ENCODE assay signal across 8 cellular contexts in the genomic region with DNA sequence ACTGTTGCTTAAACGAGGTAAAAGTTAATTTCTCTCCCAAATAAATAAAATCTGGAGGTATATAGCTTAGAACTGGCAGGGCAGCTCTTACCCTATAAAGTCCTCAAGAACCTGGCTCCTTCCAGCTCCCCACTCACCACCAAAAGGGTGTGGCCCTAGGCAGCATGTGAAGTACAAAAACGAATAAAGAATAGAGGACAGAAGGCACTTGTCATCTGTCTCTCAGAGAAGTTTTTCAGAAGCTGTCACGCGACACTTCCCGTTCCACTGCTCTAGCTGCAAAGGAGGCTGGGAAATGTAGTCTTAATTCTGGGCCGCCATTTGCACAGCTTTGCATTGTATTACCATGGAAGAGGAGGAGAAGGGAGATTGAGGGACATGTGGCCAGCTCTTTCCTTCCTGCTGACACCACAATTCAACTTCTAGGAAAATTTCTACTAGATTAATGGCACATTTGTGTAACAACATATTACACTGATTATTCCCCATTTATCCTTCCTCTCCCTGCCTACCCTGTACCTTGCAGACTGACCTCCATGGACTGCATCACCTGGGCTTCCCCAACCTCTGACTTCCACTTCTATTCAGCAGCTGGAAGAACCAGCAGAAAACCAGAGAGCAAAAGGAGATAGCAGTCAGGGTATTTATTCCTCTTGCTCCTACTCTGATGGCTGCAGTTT.
DNase-seq lines count a peak whose midpoint lies in the region; ATAC-seq and TF ChIP-seq lines count a peak whose summit lies in the region.

No MANE protein-coding gene starts in this region.

- no peaks in the 10 kb centered on the region for H3K4me1 ChIP-seq in Peyer's patch
- peaks cover 11% of the 10 kb centered on the region for H3K4me1 ChIP-seq in thymus (ENCODE audit: control insufficient read depth, insufficient read depth, low read length)

- H3K9me3 Mint-ChIP-seq in activated T-helper 1 cell treated with anti-CD3 and anti-CD28 coated beads, Interleukin-12 subunit alpha, Interleukin-12 subunit beta, Interleukin-2, Interleukin-4 antibody, amounts not matched to agents 30 ng/mL and 10 ng/mL and 1 ng/mL, durations not matched to agents 14 hours and 24 hours and 36 hours, result no peaks in the 10 kb centered on the region
- no peaks in the 10 kb centered on the region for H3K9me3 Mint-ChIP-seq in osteocyte (ENCODE audit: unreplicated experiment)

- peak overlapping the region in 1 of 4 donors; percentile 40 for H3K27ac ChIP-seq in Peyer's patch
- H3K27ac ChIP-seq in thymus (ENCODE audit: low read depth), result no peak overlapping the region

- ATAC-seq in GM21619 (IDR thresholded peaks at IDR 0.05; ENCODE audit: unreplicated experiment), result peak; percentile 99

- no peaks in the 10 kb centered on the region for H3K27me3 ChIP-seq in Peyer's patch
- no peaks in the 10 kb centered on the region for H3K27me3 ChIP-seq in thymus (ENCODE audit: control insufficient read depth, insufficient read depth)

- H3K4me3 Mint-ChIP-seq in activated T-helper 1 cell treated with anti-CD3 and anti-CD28 coated beads, Interleukin-12 subunit alpha, Interleukin-12 subunit beta, Interleukin-2, Interleukin-4 antibody, amounts not matched to agents 30 ng/mL and 10 ng/mL and 1 ng/mL, durations not matched to agents 14 hours and 24 hours and 36 hours, result no peak overlapping the region
- H3K4me3 Mint-ChIP-seq in osteocyte (ENCODE audit: unreplicated experiment), result peak overlapping the region; percentile 74

- H3K27ac Mint-ChIP-seq in activated T-helper 1 cell treated with anti-CD3 and anti-CD28 coated beads, Interleukin-12 subunit alpha, Interleukin-12 subunit beta, Interleukin-2, Interleukin-4 antibody, amounts not matched to agents 30 ng/mL and 10 ng/mL and 1 ng/mL, durations not matched to agents 14 hours and 24 hours and 36 hours, result no peak overlapping the region
- H3K27ac Mint-ChIP-seq in osteocyte (ENCODE audit: unreplicated experiment), result peak overlapping the region; percentile 46

- peaks cover 5% of the 10 kb centered on the region for H3K27me3 Mint-ChIP-seq in activated T-helper 1 cell treated with anti-CD3 and anti-CD28 coated beads, Interleukin-12 subunit alpha, Interleukin-12 subunit beta, Interleukin-2, Interleukin-4 antibody, amounts not matched to agents 30 ng/mL and 10 ng/mL and 1 ng/mL, durations not matched to agents 14 hours and 24 hours and 36 hours (ENCODE audit: insufficient read depth)
- no peaks in the 10 kb centered on the region for H3K27me3 Mint-ChIP-seq in osteocyte (ENCODE audit: unreplicated experiment)

- no peaks in the 10 kb centered on the region for H3K36me3 ChIP-seq in Peyer's patch
- no peaks in the 10 kb centered on the region for H3K36me3 ChIP-seq in thymus (ENCODE audit: control insufficient read depth, insufficient read depth)

- H3K4me3 ChIP-seq in Peyer's patch, result peak overlapping the region in 2 of 4 donors; percentile 34 to 42
- peak overlapping the region; percentile 44 to 60 for H3K4me3 ChIP-seq in foreskin fibroblast (ENCODE audit: low read depth in 1 of 2, low read length in 2 of 2)
- H3K4me3 ChIP-seq in thymus (ENCODE audit: low read length), result peak overlapping the region; percentile 11

- no peaks in the 10 kb centered on the region for H3K4me1 Mint-ChIP-seq in activated T-helper 1 cell treated with anti-CD3 and anti-CD28 coated beads, Interleukin-12 subunit alpha, Interleukin-12 subunit beta, Interleukin-2, Interleukin-4 antibody, amounts not matched to agents 30 ng/mL and 10 ng/mL and 1 ng/mL, durations not matched to agents 14 hours and 24 hours and 36 hours (ENCODE audit: low read depth)
- peaks cover 6% of the 10 kb centered on the region for H3K4me1 Mint-ChIP-seq in osteocyte (ENCODE audit: unreplicated experiment)

- H3K9me3 ChIP-seq in Peyer's patch (no peaks in the 10 kb centered on the region), thymus (ENCODE audit: control insufficient read depth) (no peaks in the 10 kb centered on the region)

- intact Hi-C loops in activated T-helper 1 cell treated with anti-CD3 and anti-CD28 coated beads, Interleukin-12 subunit alpha, Interleukin-12 subunit beta, Interleukin-2, Interleukin-4 antibody, amounts not matched to agents 30 ng/mL and 10 ng/mL and 1 ng/mL, durations not matched to agents 14 hours and 24 hours and 36 hours (cut with micrococcal nuclease), result loop anchor here (2.0 to 5.0 kb wide), 3 partner anchors 62 to 1968 kb away; a partner anchor contains a TSS

- DNase-seq in DMS 273 treated with DMSO at 0.1 percent for 48 hours (lab: John Stamatoyannopoulos, UW), result peak; percentile 15
- peak; percentile 37 for DNase-seq in HuH-7 (ENCODE audit: low spot score)
- peak; percentile 57 to 90 (median 67) for DNase-seq in Peyer's patch
- peak; percentile 51 for DNase-seq in activated T-helper 1 cell treated with anti-CD3 and anti-CD28 coated beads, Interleukin-12 subunit alpha, Interleukin-12 subunit beta, Interleukin-2, Interleukin-4 antibody, amounts not matched to agents 30 ng/mL and 10 ng/mL and 1 ng/mL, durations not matched to agents 14 hours and 24 hours and 36 hours (ENCODE audit: low spot score)
- DNase-seq in foreskin fibroblast, result peak in 1 of 2 donors; percentile 77
- DNase-seq in osteocyte (ENCODE audit: extremely low spot score, unreplicated experiment), result no peak

- H3K36me3 Mint-ChIP-seq in activated T-helper 1 cell treated with anti-CD3 and anti-CD28 coated beads, Interleukin-12 subunit alpha, Interleukin-12 subunit beta, Interleukin-2, Interleukin-4 antibody, amounts not matched to agents 30 ng/mL and 10 ng/mL and 1 ng/mL, durations not matched to agents 14 hours and 24 hours and 36 hours (ENCODE audit: low read depth), result no peaks in the 10 kb centered on the region
- H3K36me3 Mint-ChIP-seq in osteocyte (ENCODE audit: unreplicated experiment), result no peaks in the 10 kb centered on the region

- 7% methylated on average over 6 of the region's 6 CpGs for WGBS in thymus

- TF ChIP-seq POLR2A in Peyer's patch (IDR thresholded peaks at IDR 0.05), result no peak

- TF ChIP-seq CTCF in Peyer's patch (IDR thresholded peaks at IDR 0.05) (no peak), foreskin fibroblast (IDR thresholded peaks at IDR 0.05; ENCODE audit: low read depth, low read length) (no peak), osteocyte (IDR thresholded peaks at IDR 0.05) (no peak)
